ENCODE assay signal across 2 cellular contexts in the genomic region with DNA sequence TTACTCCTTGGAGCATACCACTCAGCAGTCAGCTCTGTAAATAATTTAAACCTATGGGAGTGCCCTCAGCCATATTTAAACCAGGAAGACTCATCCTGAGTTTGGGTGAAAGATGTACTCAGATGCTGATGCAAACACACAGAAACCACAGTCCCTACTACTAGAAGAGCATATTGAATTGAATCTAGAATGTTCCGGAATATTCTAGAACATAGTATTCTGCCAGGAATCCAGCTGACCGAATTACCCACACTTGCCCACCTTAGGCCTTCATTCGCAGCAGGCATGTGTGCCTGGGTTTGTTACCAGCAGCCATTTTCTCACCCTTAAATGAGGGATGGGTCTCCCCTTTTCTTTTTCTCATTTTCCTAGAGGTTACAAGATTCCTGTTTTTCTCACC.
TF ChIP-seq lines count a peak whose summit lies in the region.

No MANE protein-coding gene starts in this region.

TF ChIP-seq in IMR-90, 13 proteins besides CTCF, POLR2A, EP300 and RAD21:
- TF ChIP-seq SMC3 (IDR thresholded peaks at IDR 0.05; ENCODE audit: low read depth, low read length), result no peak
- TF ChIP-seq CHD1 (IDR thresholded peaks at IDR 0.05; ENCODE audit: low read depth, low read length), result no peak
- no peak for TF ChIP-seq MAZ (IDR thresholded peaks at IDR 0.05; ENCODE audit: borderline replicate concordance, low read depth, low read length)
- TF ChIP-seq RCOR1 (IDR thresholded peaks at IDR 0.05; ENCODE audit: insufficient replicate concordance, low read length), result no peak
- no peak for TF ChIP-seq BHLHE40 (IDR thresholded peaks at IDR 0.05; ENCODE audit: low read depth, low read length)
- no peak for TF ChIP-seq FOS (IDR thresholded peaks at IDR 0.05; ENCODE audit: low read depth, low read length)
- TF ChIP-seq MXI1 (IDR thresholded peaks at IDR 0.05; ENCODE audit: borderline replicate concordance, low read depth, low read length), result no peak
- TF ChIP-seq, protein P1, sequence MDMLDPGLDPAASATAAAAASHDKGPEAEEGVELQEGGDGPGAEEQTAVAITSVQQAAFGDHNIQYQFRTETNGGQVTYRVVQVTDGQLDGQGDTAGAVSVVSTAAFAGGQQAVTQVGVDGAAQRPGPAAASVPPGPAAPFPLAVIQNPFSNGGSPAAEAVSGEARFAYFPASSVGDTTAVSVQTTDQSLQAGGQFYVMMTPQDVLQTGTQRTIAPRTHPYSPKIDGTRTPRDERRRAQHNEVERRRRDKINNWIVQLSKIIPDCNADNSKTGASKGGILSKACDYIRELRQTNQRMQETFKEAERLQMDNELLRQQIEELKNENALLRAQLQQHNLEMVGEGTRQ (IDR thresholded peaks at IDR 0.05; ENCODE audit: low read depth, low read length), result no peak
- TF ChIP-seq RFX5 (IDR thresholded peaks at IDR 0.05; ENCODE audit: low read depth, low read length), result no peak
- TF ChIP-seq, protein P2, sequence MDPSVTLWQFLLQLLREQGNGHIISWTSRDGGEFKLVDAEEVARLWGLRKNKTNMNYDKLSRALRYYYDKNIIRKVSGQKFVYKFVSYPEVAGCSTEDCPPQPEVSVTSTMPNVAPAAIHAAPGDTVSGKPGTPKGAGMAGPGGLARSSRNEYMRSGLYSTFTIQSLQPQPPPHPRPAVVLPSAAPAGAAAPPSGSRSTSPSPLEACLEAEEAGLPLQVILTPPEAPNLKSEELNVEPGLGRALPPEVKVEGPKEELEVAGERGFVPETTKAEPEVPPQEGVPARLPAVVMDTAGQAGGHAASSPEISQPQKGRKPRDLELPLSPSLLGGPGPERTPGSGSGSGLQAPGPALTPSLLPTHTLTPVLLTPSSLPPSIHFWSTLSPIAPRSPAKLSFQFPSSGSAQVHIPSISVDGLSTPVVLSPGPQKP (IDR thresholded peaks at IDR 0.05; ENCODE audit: borderline replicate concordance, low read depth, low read length), result no peak
- TF ChIP-seq NFE2L2 (IDR thresholded peaks at IDR 0.05; ENCODE audit: low read depth, low read length), result no peak
- TF ChIP-seq CEBPB (IDR thresholded peaks at IDR 0.05; ENCODE audit: low read depth, low read length), result no peak
- no peak for TF ChIP-seq MAFK (IDR thresholded peaks at IDR 0.05; ENCODE audit: low read depth, low read length)
TF ChIP-seq in IMR-90: peak in this region for 0.

TF ChIP-seq in GM12891, 5 proteins besides CTCF, POLR2A, EP300 and RAD21:
- TF ChIP-seq TAF1 (IDR thresholded peaks at IDR 0.05; ENCODE audit: low read depth, low read length), result no peak
- no peak for TF ChIP-seq PAX5 (IDR thresholded peaks at IDR 0.05; ENCODE audit: insufficient read depth, low read length, severe bottlenecking)
- no peak for TF ChIP-seq POLR2AphosphoS5 (IDR thresholded peaks at IDR 0.05; ENCODE audit: low read depth, low read length)
- no peak for TF ChIP-seq POU2F2 (IDR thresholded peaks at IDR 0.05; ENCODE audit: low read depth, low read length)
- no peak for TF ChIP-seq SPI1 (IDR thresholded peaks at IDR 0.05; ENCODE audit: low read depth, low read length)
